In genomic region chr2:81196383-81196851, GRCh38 we compare ENCODE assay signal across 25 cellular contexts.
"Had no signal": no experiment of that assay in that cellular context is flagged by ENCODE, and none has a peak within 500 bp of the region (broad histone marks: within the 10 kb centered on the region; RNA-seq: fewer than 3 reads in every experiment).

No MANE protein-coding gene starts in this region.

- DNase-seq: heart right ventricle; kidney glomerular epithelial cell; naive thymus-derived CD8-positive, alpha-beta T cell; nucleus accumbens; retina; stimulated activated CD4-positive, alpha-beta T cell treated with anti-CD3 and anti-CD28 coated beads, Interleukin-12 subunit alpha, Interleukin-12 subunit beta, amount 100 ng/mL, for 4 hours; stimulated activated CD4-positive, alpha-beta T cell treated with anti-CD3 and anti-CD28 coated beads, Interleukin-15, amount 100 ng/mL, for 24 hours; stimulated activated CD4-positive, alpha-beta T cell treated with anti-CD3 and anti-CD28 coated beads, Interleukin-2, amount 100 ng/mL, for 24 hours; stimulated activated CD4-positive, alpha-beta T cell treated with anti-CD3 and anti-CD28 coated beads, Interleukin-4, amount 100 ng/mL, for 1 hour; stimulated activated naive B cell treated with anti-CD40 and anti-IgM and Interleukin-4, amounts not matched to agents 10 μg/mL and 1 μg/mL and 100 μg/mL, for 72 hours; stimulated activated naive CD8-positive, alpha-beta T cell treated with anti-CD3 and anti-CD28 coated beads, Interleukin-15, Interleukin-2, amounts not matched to agents 100 U/mL and 50 U/mL, for 24 hours; stomach; testis; thyroid gland; transverse colon had no signal

- H3K9me3 Mint-ChIP-seq: neural crest cell had no signal

- H3K4me1 ChIP-seq: heart right ventricle, left lung, parathyroid adenoma, stomach, testis, thyroid gland, transverse colon, upper lobe of left lung had no signal

- H3K9me3 ChIP-seq: testis, thyroid gland had no signal

- H3K4me3 ChIP-seq: heart right ventricle, hepatocyte, left lung, skin epidermis, stomach, thyroid gland, transverse colon, upper lobe of left lung had no signal

- H3K27me3 ChIP-seq: heart right ventricle, hepatocyte, left lung, stomach, testis, thyroid gland, transverse colon, upper lobe of left lung had no signal

- H3K36me3 ChIP-seq: heart right ventricle, left lung, stomach, thyroid gland, transverse colon, upper lobe of left lung had no signal

- H3K27ac ChIP-seq: heart right ventricle, hepatocyte, left lung, parathyroid adenoma, skin epidermis, stomach, testis, thyroid gland, transverse colon, upper lobe of left lung had no signal

- H3K36me3 Mint-ChIP-seq: memory B cell; naive thymus-derived CD8-positive, alpha-beta T cell had no signal

- H3K27me3 Mint-ChIP-seq: memory B cell; naive thymus-derived CD8-positive, alpha-beta T cell; progenitor cell of endocrine pancreas; stimulated activated naive B cell treated with anti-CD40 and anti-IgM and Interleukin-4, amounts not matched to agents 10 μg/mL and 1 μg/mL and 100 μg/mL, for 72 hours had no signal

- H3K4me3 Mint-ChIP-seq: memory B cell; naive thymus-derived CD8-positive, alpha-beta T cell; nephron; neural crest cell; stimulated activated naive B cell treated with anti-CD40 and anti-IgM and Interleukin-4, amounts not matched to agents 10 μg/mL and 1 μg/mL and 100 μg/mL, for 72 hours had no signal

- H3K4me1 Mint-ChIP-seq: memory B cell; naive thymus-derived CD8-positive, alpha-beta T cell; nephron; neural crest cell; stimulated activated naive B cell treated with anti-CD40 and anti-IgM and Interleukin-4, amounts not matched to agents 10 μg/mL and 1 μg/mL and 100 μg/mL, for 72 hours had no signal

- H3K27ac Mint-ChIP-seq: memory B cell; naive thymus-derived CD8-positive, alpha-beta T cell; nephron; progenitor cell of endocrine pancreas; stimulated activated naive B cell treated with anti-CD40 and anti-IgM and Interleukin-4, amounts not matched to agents 10 μg/mL and 1 μg/mL and 100 μg/mL, for 72 hours had no signal

- ATAC-seq: heart right ventricle; left cardiac atrium; left lung; naive thymus-derived CD8-positive, alpha-beta T cell; stimulated activated naive B cell treated with anti-CD40 and anti-IgM and Interleukin-4, amounts not matched to agents 10 μg/mL and 1 μg/mL and 100 μg/mL, for 72 hours; stimulated activated naive CD8-positive, alpha-beta T cell treated with anti-CD3 and anti-CD28 coated beads, Interleukin-15, Interleukin-2, amounts not matched to agents 100 U/mL and 50 U/mL, for 24 hours had no signal
